ENCODE assay signal across 23 cellular contexts in the genomic region with DNA sequence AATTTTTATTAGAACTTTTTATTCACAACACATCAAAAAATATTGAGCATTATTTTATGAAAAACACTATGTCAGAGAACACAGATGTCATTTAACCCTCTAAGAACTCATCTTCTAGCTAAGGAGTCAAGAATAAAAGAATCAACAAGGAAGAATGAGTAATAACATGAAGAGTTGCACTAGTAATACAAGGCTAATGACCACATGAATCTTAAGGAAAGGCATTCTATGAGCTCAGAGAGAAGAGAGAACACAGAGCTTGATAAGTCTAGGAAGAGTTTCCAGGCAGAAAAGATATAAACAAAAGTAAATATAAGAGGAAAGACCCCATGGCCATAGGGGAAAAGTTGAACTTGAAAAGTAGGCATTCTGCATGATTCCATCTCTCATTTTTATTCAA.
DNase-seq lines count a peak whose midpoint lies in the region; ATAC-seq and TF ChIP-seq lines count a peak whose summit lies in the region.
"Had no signal": no experiment of that assay in that cellular context is flagged by ENCODE, and none has a peak within 500 bp of the region (broad histone marks: within the 10 kb centered on the region; RNA-seq: fewer than 3 reads in every experiment).

No MANE protein-coding gene starts in this region.

- no peaks in the 10 kb centered on the region for H3K9me3 Mint-ChIP-seq in activated CD8-positive, alpha-beta T cell treated with anti-CD3 and anti-CD28 coated beads for 36 hours

- H4K5ac ChIP-seq in IMR-90 (ENCODE audit: low read depth, low read length) = no peak overlapping the region

- no peaks in the 10 kb centered on the region for H4K20me1 ChIP-seq in IMR-90 (ENCODE audit: insufficient read depth, low read length)

- H3K4me1 ChIP-seq in IMR-90 (ENCODE audit: control insufficient read depth, insufficient read depth, low read length) = peaks cover 2% of the 10 kb centered on the region; the same call in 1 of the 2 replicates
- peaks cover 5% of the 10 kb centered on the region; the same call in 1 of the 2 replicates for H3K4me1 ChIP-seq in SJCRH30
- H3K4me1 ChIP-seq: HAP-1, SJSA1 had no signal

- H3K4me2 ChIP-seq in IMR-90 (ENCODE audit: low read depth, low read length) = no peak overlapping the region
- H3K4me2 ChIP-seq: A549, GM23338, KMS-11 had no signal

- H3K27ac Mint-ChIP-seq in activated CD8-positive, alpha-beta T cell treated with anti-CD3 and anti-CD28 coated beads for 36 hours = no peak overlapping the region
- H3K27ac Mint-ChIP-seq: CD4-positive, CD25-positive, alpha-beta regulatory T cell; GM23338 had no signal

- H2BK120ac ChIP-seq in IMR-90 (ENCODE audit: low read depth, low read length) = no peak overlapping the region

- H3K14ac ChIP-seq in IMR-90 (replicated peaks; ENCODE audit: low read depth, low read length) = no peak overlapping the region

- dilution Hi-C loops in IMR-90 (cut with HindIII; ENCODE audit: low sequenced_read_pairs, unreplicated experiment) = no loop called here

- H2AK5ac ChIP-seq in IMR-90 (ENCODE audit: low read depth, low read length) = no peak overlapping the region

- ATAC-seq in IMR-90 (ENCODE audit: low read depth) (no peak; the same call in 1 of the 2 replicates), GM18517 (IDR thresholded peaks at IDR 0.05; ENCODE audit: unreplicated experiment) (no peak)
- no peak for ATAC-seq in activated CD8-positive, alpha-beta T cell treated with anti-CD3 and anti-CD28 coated beads for 36 hours
- ATAC-seq: A549, GM23338 had no signal

- peaks cover 14% of the 10 kb centered on the region for H3K27me3 Mint-ChIP-seq in activated CD8-positive, alpha-beta T cell treated with anti-CD3 and anti-CD28 coated beads for 36 hours

- H3K9me3 ChIP-seq in IMR-90 (ENCODE audit: control insufficient read depth, insufficient read depth, low read length) (no peaks in the 10 kb centered on the region), SJCRH30 (replicated peaks) (peaks cover 9% of the 10 kb centered on the region; the same call in 1 of the 2 replicates)
- H3K9me3 ChIP-seq: A549, HAP-1, Peyer's patch, SJSA1 had no signal

- no peaks in the 10 kb centered on the region for H3K9me1 ChIP-seq in IMR-90 (ENCODE audit: insufficient read depth, low read length)

- H3K4me3 ChIP-seq in IMR-90 (ENCODE audit: insufficient read depth, low read depth, low read length) (no peak overlapping the region), epithelial cell of esophagus (ENCODE audit: low read length) (no peak overlapping the region), skeletal muscle cell (ENCODE audit: low read depth, low read length) (no peak overlapping the region), SJCRH30 (no peak overlapping the region)
- H3K4me3 ChIP-seq: A549, GM23338, HAP-1, Peyer's patch, SJSA1 had no signal

- H3K36me3 Mint-ChIP-seq in activated CD8-positive, alpha-beta T cell treated with anti-CD3 and anti-CD28 coated beads for 36 hours (ENCODE audit: low read depth) = no peaks in the 10 kb centered on the region
- H3K36me3 Mint-ChIP-seq: CD4-positive, CD25-positive, alpha-beta regulatory T cell had no signal

- H2BK5ac ChIP-seq in IMR-90 (ENCODE audit: low read depth, low read length, poor library complexity, severe bottlenecking) = no peak overlapping the region

- H3K23ac ChIP-seq in IMR-90 (ENCODE audit: low read depth, low read length) = no peak overlapping the region

- H4K91ac ChIP-seq in IMR-90 (ENCODE audit: insufficient read depth, low read depth, low read length) = no peak overlapping the region

- H3K36me3 ChIP-seq in IMR-90 (ENCODE audit: control insufficient read depth, insufficient read depth, low read length) (no peaks in the 10 kb centered on the region), SJCRH30 (no peaks in the 10 kb centered on the region)
- H3K36me3 ChIP-seq: HAP-1, Peyer's patch, SJSA1 had no signal

- DNase-seq in IMR-90 (peak; percentile 69), epithelial cell of esophagus (ENCODE audit: low read depth) (peak; percentile 62), iris pigment epithelial cell (ENCODE audit: low read depth) (peak; percentile 53), skeletal muscle cell (ENCODE audit: low read depth) (peak; percentile 39), SJCRH30 (no peak)
- DNase-seq in stimulated activated CD4-positive, alpha-beta T cell treated with anti-CD3 and anti-CD28 coated beads, Interleukin-12 subunit alpha, Interleukin-12 subunit beta, amount 100 ng/mL, for 4 hours = no peak
- no peak for DNase-seq in activated CD8-positive, alpha-beta T cell treated with anti-CD3 and anti-CD28 coated beads for 36 hours
- DNase-seq: CD4-positive, CD25-positive, alpha-beta regulatory T cell; COR-L47; DMS79; NCI-H1105; NCI-H146; NCI-H2029 treated with DMSO at 0.1 percent for 48 hours; NCI-H345; NCI-H524; NCI-H774; Peyer's patch had no signal

- POLR2A ChIA-PET in IMR-90 (lab: Charles Lee; ENCODE audit: unreplicated experiment) = no interaction called here
- POLR2A ChIA-PET in activated CD8-positive, alpha-beta T cell treated with anti-CD3 and anti-CD28 coated beads for 36 hours (lab: Charles Lee) = no interaction called here

- TF ChIP-seq RAD21 in IMR-90 (IDR thresholded peaks at IDR 0.05; ENCODE audit: low read length) = no peak

- no peak overlapping the region for H3K9ac ChIP-seq in IMR-90 (ENCODE audit: low read depth, low read length)
- H3K9ac ChIP-seq: KMS-11 had no signal

- no peak overlapping the region for H3K18ac ChIP-seq in IMR-90 (ENCODE audit: low read depth, low read length)

- intact Hi-C loops in IMR-90 (cut with micrococcal nuclease) = no loop called here
- intact Hi-C loops in activated CD8-positive, alpha-beta T cell treated with anti-CD3 and anti-CD28 coated beads for 36 hours (cut with micrococcal nuclease) = no loop called here

- H4K8ac ChIP-seq in IMR-90 (ENCODE audit: low read depth in 2 of 2, low read length in 2 of 2) = no peak overlapping the region

- in situ Hi-C loops in IMR-90 (cut with MboI; ENCODE audit: low sequenced_read_pairs) = no loop called here

- H2BK20ac ChIP-seq in IMR-90 (ENCODE audit: low read depth, low read length) = no peak overlapping the region

- H3K4me3 Mint-ChIP-seq in activated CD8-positive, alpha-beta T cell treated with anti-CD3 and anti-CD28 coated beads for 36 hours = no peak overlapping the region
- H3K4me3 Mint-ChIP-seq: CD4-positive, CD25-positive, alpha-beta regulatory T cell; GM23338 had no signal

- no peak overlapping the region for H2AFZ ChIP-seq in IMR-90 (replicated peaks; ENCODE audit: low read length, poor library complexity)
- H2AFZ ChIP-seq: GM23338 had no signal

- CTCF ChIA-PET in IMR-90 (lab: Yijun Ruan, JAX) = no interaction called here
- CTCF ChIA-PET in activated CD8-positive, alpha-beta T cell treated with anti-CD3 and anti-CD28 coated beads for 36 hours (lab: Charles Lee) = no interaction called here

- H3K79me1 ChIP-seq in IMR-90 (ENCODE audit: low read depth in 1 of 2, low read length in 2 of 2) = no peaks in the 10 kb centered on the region

- H2AK9ac ChIP-seq in IMR-90 (replicated peaks; ENCODE audit: low read depth, low read length, poor library complexity) = no peak overlapping the region

- TF ChIP-seq CTCF in IMR-90 (conservative IDR thresholded peaks at IDR 0.05; ENCODE audit: low read depth, low read length) (no peak), epithelial cell of esophagus (IDR thresholded peaks at IDR 0.05; ENCODE audit: insufficient read depth, low read depth, low read length, missing control alignments) (no peak)
- no peak for TF ChIP-seq CTCF in activated CD8-positive, alpha-beta T cell treated with anti-CD3 and anti-CD28 coated beads for 36 hours (IDR thresholded peaks at IDR 0.05)

- TF ChIP-seq POLR2A in IMR-90 (IDR thresholded peaks at IDR 0.05; ENCODE audit: low read depth, low read length) = no peak

- H2BK15ac ChIP-seq in IMR-90 (ENCODE audit: low read depth, low read length) = no peak overlapping the region

- no peaks in the 10 kb centered on the region for H3K4me1 Mint-ChIP-seq in activated CD8-positive, alpha-beta T cell treated with anti-CD3 and anti-CD28 coated beads for 36 hours (ENCODE audit: low read depth)
- H3K4me1 Mint-ChIP-seq: CD4-positive, CD25-positive, alpha-beta regulatory T cell had no signal

- no peak overlapping the region for H3K27ac ChIP-seq in IMR-90 (ENCODE audit: insufficient read depth, low read length)
- H3K27ac ChIP-seq in SJCRH30 = no peak overlapping the region
- H3K27ac ChIP-seq: A549, KMS-11, Peyer's patch, SJSA1 had no signal

- peaks cover 3% of the 10 kb centered on the region; the same call in 1 of the 2 replicates for H3K27me3 ChIP-seq in IMR-90 (ENCODE audit: control insufficient read depth, insufficient read depth, low read length)
- no peaks in the 10 kb centered on the region for H3K27me3 ChIP-seq in SJCRH30
- H3K27me3 ChIP-seq: Peyer's patch, SJSA1 had no signal

- no TSS peak for BruUV-seq in IMR-90 (replicated peaks; lab: Mats Ljungman, UMichigan)

- H3K4ac ChIP-seq in IMR-90 (ENCODE audit: low read depth, low read length) = no peak overlapping the region

- no peak overlapping the region for H3K56ac ChIP-seq in IMR-90 (ENCODE audit: extremely low read depth, insufficient read depth, low read length)

TF ChIP-seq in IMR-90, 13 proteins besides CTCF, POLR2A, EP300 and RAD21:
- no peak for TF ChIP-seq SMC3 (IDR thresholded peaks at IDR 0.05; ENCODE audit: low read depth, low read length)

Comparison
In these comparisons a context has a peak if more than half of its experiments do, and no peak if none do; other contexts are left out.
1. DNase-seq: peak in IMR-90 (single experiment), epithelial cell of esophagus (single experiment), iris pigment epithelial cell (single experiment) and skeletal muscle cell (single experiment); none in SJCRH30 (0 of 2), stimulated activated CD4-positive, alpha-beta T cell treated with anti-CD3 and anti-CD28 coated beads, Interleukin-12 subunit alpha, Interleukin-12 subunit beta, amount 100 ng/mL, for 4 hours (single experiment) and activated CD8-positive, alpha-beta T cell treated with anti-CD3 and anti-CD28 coated beads for 36 hours (single experiment).